Comparison of ENCODE assay signal across 9 cellular contexts in genomic region chr6:123803862-123804681, GRCh38. TPM values are rescaled to one million over a fixed set of nuclear protein-coding genes. Genes with fewer than 3 reads are reported as not detected.
DNase-seq lines count a peak whose midpoint lies in the region; ATAC-seq and TF ChIP-seq lines count a peak whose summit lies in the region.
"Had no signal": no experiment of that assay in that cellular context is flagged by ENCODE, and none has a peak within 500 bp of the region (broad histone marks: within the 10 kb centered on the region; RNA-seq: fewer than 3 reads in every experiment).

Gene NKAIN2, plus strand, starts transcription at chr6:123803865.

- POLR2A ChIA-PET in HEK293 (lab: Yijun Ruan, JAX), result interaction anchor here (1.5 kb wide), 1 partner anchor 37 kb away, joined by 3 read pairs; no protein-coding TSS in a partner anchor

- peak within 1 kb of the TSS; percentile 97 for H3K27ac ChIP-seq in HEK293 (ENCODE audit: extremely low read depth, low read depth, low read length)
- H3K27ac ChIP-seq in psoas muscle, result peak within 1 kb of the TSS; percentile 72
- H3K27ac ChIP-seq: C4-2B had no signal

- no peaks in the 10 kb centered on the region for H3K36me3 ChIP-seq in HEK293 (ENCODE audit: control insufficient read depth in 2 of 2, insufficient read depth in 1 of 2, low read length in 2 of 2)
- H3K36me3 ChIP-seq in adipocyte (ENCODE audit: control insufficient read depth, insufficient read depth, low read length, severe bottlenecking), result no peaks in the 10 kb centered on the region
- no peaks in the 10 kb centered on the region for H3K36me3 ChIP-seq in psoas muscle (ENCODE audit: insufficient read depth in 1 of 2, low read depth in 1 of 2)

- peaks cover 24% of the 10 kb centered on the region for H3K27me3 ChIP-seq in adipocyte (replicated peaks; ENCODE audit: control insufficient read depth, insufficient read depth, low read length)
- no peaks in the 10 kb centered on the region for H3K27me3 ChIP-seq in psoas muscle (ENCODE audit: insufficient read depth in 3 of 3, low read length in 2 of 3)

- peak within 1 kb of the TSS; percentile 17 for H3K9ac ChIP-seq in adipocyte (ENCODE audit: low read length)

- 3 to 5% (median 5%) methylated on average over 34 to 49 of the region's 49 CpGs for WGBS in psoas muscle, 3 donors

- H3K9me3 ChIP-seq in HEK293 (ENCODE audit: control insufficient read depth, insufficient read depth, low read depth, low read length), result no peaks in the 10 kb centered on the region
- H3K9me3 ChIP-seq in adipocyte (ENCODE audit: control insufficient read depth, low read length), result no peaks in the 10 kb centered on the region
- H3K9me3 ChIP-seq in psoas muscle, result no peaks in the 10 kb centered on the region

- peaks cover 16% of the 10 kb centered on the region for H3K4me1 ChIP-seq in HEK293 (ENCODE audit: control insufficient read depth, insufficient read depth, low read length)
- no peaks in the 10 kb centered on the region for H3K4me1 ChIP-seq in adipocyte (ENCODE audit: control insufficient read depth, insufficient read depth, low read length)
- H3K4me1 ChIP-seq in psoas muscle, result peaks cover 6% of the 10 kb centered on the region

- H3K4me3 ChIP-seq in HEK293 (ENCODE audit: low read depth, low read length), result peak within 1 kb of the TSS; percentile 69
- H3K4me3 ChIP-seq in adipocyte (ENCODE audit: low read length), result peak within 1 kb of the TSS; percentile 77
- peak within 1 kb of the TSS; percentile 82 for H3K4me3 ChIP-seq in psoas muscle

- peak; percentile 72 to 79 (median 76) for ATAC-seq in psoas muscle

- TF ChIP-seq CTCF in HEK293 (tag by site-specific recombination; IDR thresholded peaks at IDR 0.05), result no peak
- TF ChIP-seq CTCF in psoas muscle (IDR thresholded peaks at IDR 0.05), result no peak

- intact Hi-C loops in psoas muscle (cut with DNase I), result loop anchor here (2.0 to 10.0 kb wide), 5 partner anchors 161 to 1051 kb away; no protein-coding TSS in a partner anchor

- CTCF ChIA-PET in HEK293 (lab: Yijun Ruan, JAX), result interaction anchor here (0.7 to 2.8 kb wide), 4 partner anchors 9 to 992 kb away, joined by 3 to 18 read pairs (median 4); no protein-coding TSS in a partner anchor

- DNase-seq in NCI-H2081 (lab: John Stamatoyannopoulos, UW), result peak; percentile 71 to 88
- DNase-seq in NCI-H2081 treated with DMSO at 0.1 percent for 48 hours (lab: John Stamatoyannopoulos, UW), result no peak
- DNase-seq in NCI-H2029 (lab: John Stamatoyannopoulos, UW), result peak; percentile 66
- DNase-seq in adipocyte (ENCODE audit: low read depth), result peak; percentile 18
- DNase-seq in hippocampal formation (lab: John Stamatoyannopoulos, UW), result peak; percentile 31 to 48
- peak; percentile 52 to 80 for DNase-seq in psoas muscle
- no peak for DNase-seq in NAMALWA (ENCODE audit: low spot score)

TF ChIP-seq in HEK293, 187 proteins besides CTCF, POLR2A, EP300 and RAD21 (continues in another document):
- TF ChIP-seq ZNF248 (tag by site-specific recombination; IDR thresholded peaks at IDR 0.05) (no peak), ZNF2 (tag by site-specific recombination; IDR thresholded peaks at IDR 0.05) (peak; percentile 44; the same call in 1 of the 2 replicates), INSM2 (tag by site-specific recombination; IDR thresholded peaks at IDR 0.05) (peak; percentile 33; the same call in 1 of the 2 replicates), ZNF26 (tag by site-specific recombination; IDR thresholded peaks at IDR 0.05) (no peak), ZNF548 (tag by site-specific recombination; IDR thresholded peaks at IDR 0.05) (no peak), ZNF555 (tag by site-specific recombination; conservative IDR thresholded peaks at IDR 0.05) (no peak), PRDM1 (tag by site-specific recombination; IDR thresholded peaks at IDR 0.05) (no peak), ZBTB10 (tag by site-specific recombination; IDR thresholded peaks at IDR 0.05) (0 out of 2 replicates have a peak, but pooled peaks have one; percentile 20), ZNF223 (tag by site-specific recombination; IDR thresholded peaks at IDR 0.05) (no peak), ZNF274 (IDR thresholded peaks at IDR 0.05; ENCODE audit: low read length) (no peak), ZNF274 (tag by site-specific recombination; IDR thresholded peaks at IDR 0.05; ENCODE audit: borderline replicate concordance) (no peak), ZNF202 (tag by site-specific recombination; IDR thresholded peaks at IDR 0.05; ENCODE audit: borderline replicate concordance) (no peak), SETDB1 (IDR thresholded peaks at IDR 0.05; ENCODE audit: insufficient read length, low read length) (no peak), ZNF112 (tag by site-specific recombination; IDR thresholded peaks at IDR 0.05) (no peak), KLF9 (tag by site-specific recombination; IDR thresholded peaks at IDR 0.05; ENCODE audit: low read depth) (no peak), ZNF350 (tag by site-specific recombination; IDR thresholded peaks at IDR 0.05) (no peak), ZNF629 (tag by site-specific recombination; IDR thresholded peaks at IDR 0.05) (no peak), ZFHX2 (tag by site-specific recombination; conservative IDR thresholded peaks at IDR 0.05) (no peak), ZBTB44 (tag by site-specific recombination; IDR thresholded peaks at IDR 0.05) (no peak; the same call in 1 of the 2 replicates), FEZF1 (tag by site-specific recombination; IDR thresholded peaks at IDR 0.05) (peak; percentile 48; the same call in 1 of the 2 replicates), ZNF391 (tag by site-specific recombination; IDR thresholded peaks at IDR 0.05; ENCODE audit: borderline replicate concordance, low read depth) (no peak), ZNF654 (tag by site-specific recombination; IDR thresholded peaks at IDR 0.05; ENCODE audit: low read depth) (no peak)

RNA-seq across cellular contexts. Expression of gene NKAIN2, which starts in this region (rescaled TPM):
- 10 to 100 TPM in 1 of 4 donors, 1 to 10 TPM in 2, under 1 TPM in 1; 0.65 to 13.5 (median 4.0) TPM for total RNA-seq in psoas muscle
- 1 to 10 TPM in 1 of 3 donors, under 1 TPM in 2; 0.08 to 1.1 (median 0.69) TPM for polyA plus RNA-seq in psoas muscle

Comparison
In these comparisons a context has a peak if more than half of its experiments do, and no peak if none do; other contexts are left out.
1. DNase-seq: peak in NCI-H2081 (2 of 2), NCI-H2029 (single experiment), adipocyte (single experiment), hippocampal formation (2 of 2) and psoas muscle (2 of 2); none in NCI-H2081 treated with DMSO at 0.1 percent for 48 hours (single experiment) and NAMALWA (single experiment).
2. Peak in every context shown above with its lines, with median percentiles within 50 percentile points of each other: H3K4me3 ChIP-seq.